In the genomic region with DNA sequence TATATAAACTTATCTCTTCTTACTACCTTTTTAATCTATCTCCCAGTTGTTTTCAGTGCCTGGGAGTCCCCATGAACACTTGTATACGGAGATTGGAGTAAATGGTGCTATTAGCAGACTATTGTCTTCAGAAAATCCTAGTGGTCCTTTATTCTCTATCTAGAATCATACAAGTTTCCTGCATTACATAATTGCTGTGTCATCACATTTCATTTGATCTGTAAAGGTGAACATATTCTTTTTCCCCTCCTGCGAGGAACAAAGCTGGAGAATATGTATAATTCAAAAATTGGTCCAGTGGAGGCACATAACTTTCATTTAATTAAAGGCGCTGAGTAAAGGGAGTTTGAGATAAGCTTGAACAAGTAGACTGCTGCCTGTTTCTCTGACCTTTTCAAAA, we compare ENCODE assay signal across 26 cellular contexts.
"Had no signal": no experiment of that assay in that cellular context is flagged by ENCODE, and none has a peak within 500 bp of the region (broad histone marks: within the 10 kb centered on the region; RNA-seq: fewer than 3 reads in every experiment).

No MANE protein-coding gene starts in this region.

- H3K4me1 Mint-ChIP-seq: naive thymus-derived CD8-positive, alpha-beta T cell; stimulated activated effector memory CD8-positive, alpha-beta T cell treated with anti-CD3 and anti-CD28 coated beads, Interleukin-12 subunit alpha, Interleukin-12 subunit beta, amount 100 ng/mL, for 72 hours had no signal

- ATAC-seq: left colon; left lung; naive thymus-derived CD8-positive, alpha-beta T cell; pancreas; right cardiac atrium; stimulated activated effector memory CD8-positive, alpha-beta T cell treated with anti-CD3 and anti-CD28 coated beads, Interleukin-12 subunit alpha, Interleukin-12 subunit beta, amount 100 ng/mL, for 72 hours had no signal

- H3K27ac Mint-ChIP-seq: mesothelial cell of epicardium; naive thymus-derived CD8-positive, alpha-beta T cell; nephron; stimulated activated effector memory CD8-positive, alpha-beta T cell treated with anti-CD3 and anti-CD28 coated beads, Interleukin-12 subunit alpha, Interleukin-12 subunit beta, amount 100 ng/mL, for 72 hours; stimulated activated naive CD8-positive, alpha-beta T cell treated with anti-CD3 and anti-CD28 coated beads, Interleukin-15, Interleukin-2, amounts not matched to agents 100 ng/mL and 50 ng/mL, for 24 hours had no signal

- H3K4me3 Mint-ChIP-seq: mesothelial cell of epicardium; naive thymus-derived CD8-positive, alpha-beta T cell; nephron; neural crest cell; stimulated activated effector memory CD8-positive, alpha-beta T cell treated with anti-CD3 and anti-CD28 coated beads, Interleukin-12 subunit alpha, Interleukin-12 subunit beta, amount 100 ng/mL, for 72 hours; stimulated activated naive CD8-positive, alpha-beta T cell treated with anti-CD3 and anti-CD28 coated beads, Interleukin-15, Interleukin-2, amounts not matched to agents 100 ng/mL and 50 ng/mL, for 24 hours had no signal

- H3K27ac ChIP-seq: left lung, pancreas, prostate gland, sigmoid colon, suprapubic skin, thoracic aorta, tibial artery, uterus had no signal

- H3K27me3 ChIP-seq: left lung, pancreas, sigmoid colon, suprapubic skin, tibial artery, uterus had no signal

- H3K9me3 ChIP-seq: left lung, pancreas, prostate gland, sigmoid colon, suprapubic skin, thoracic aorta, tibial artery, uterus had no signal

- H3K27me3 Mint-ChIP-seq: stimulated activated naive CD8-positive, alpha-beta T cell treated with anti-CD3 and anti-CD28 coated beads, Interleukin-15, Interleukin-2, amounts not matched to agents 100 ng/mL and 50 ng/mL, for 24 hours had no signal

- H3K9me3 Mint-ChIP-seq: mesothelial cell of epicardium; naive thymus-derived CD8-positive, alpha-beta T cell; nephron; neural crest cell; stimulated activated effector memory CD8-positive, alpha-beta T cell treated with anti-CD3 and anti-CD28 coated beads, Interleukin-12 subunit alpha, Interleukin-12 subunit beta, amount 100 ng/mL, for 72 hours; stimulated activated naive CD8-positive, alpha-beta T cell treated with anti-CD3 and anti-CD28 coated beads, Interleukin-15, Interleukin-2, amounts not matched to agents 100 ng/mL and 50 ng/mL, for 24 hours had no signal

- DNase-seq: hippocampal formation; kidney glomerular epithelial cell; left colon; left lung; mesendoderm; naive thymus-derived CD8-positive, alpha-beta T cell; nucleus accumbens; pancreas; posterior cingulate gyrus; retina; right cardiac atrium; sigmoid colon; stimulated activated CD4-positive, alpha-beta T cell treated with anti-CD3 and anti-CD28 coated beads, Interleukin-4, amount 100 ng/mL, for 24 hours; stimulated activated naive CD4-positive, alpha-beta T cell; tibial artery; uterus had no signal

- FAIRE-seq: keratinocyte, pancreas had no signal

- H3K4me3 ChIP-seq: left lung, lung, pancreas, prostate gland, sigmoid colon, suprapubic skin, thoracic aorta, tibial artery, uterus had no signal

- H3K4me1 ChIP-seq: left lung, pancreas, prostate gland, sigmoid colon, suprapubic skin, uterus had no signal

- H3K36me3 Mint-ChIP-seq: mesothelial cell of epicardium; naive thymus-derived CD8-positive, alpha-beta T cell; stimulated activated effector memory CD8-positive, alpha-beta T cell treated with anti-CD3 and anti-CD28 coated beads, Interleukin-12 subunit alpha, Interleukin-12 subunit beta, amount 100 ng/mL, for 72 hours had no signal

- H3K36me3 ChIP-seq: left lung, pancreas, prostate gland, sigmoid colon, suprapubic skin, thoracic aorta, tibial artery, uterus had no signal
